ENCODE assay signal across 9 cellular contexts in the genomic region with DNA sequence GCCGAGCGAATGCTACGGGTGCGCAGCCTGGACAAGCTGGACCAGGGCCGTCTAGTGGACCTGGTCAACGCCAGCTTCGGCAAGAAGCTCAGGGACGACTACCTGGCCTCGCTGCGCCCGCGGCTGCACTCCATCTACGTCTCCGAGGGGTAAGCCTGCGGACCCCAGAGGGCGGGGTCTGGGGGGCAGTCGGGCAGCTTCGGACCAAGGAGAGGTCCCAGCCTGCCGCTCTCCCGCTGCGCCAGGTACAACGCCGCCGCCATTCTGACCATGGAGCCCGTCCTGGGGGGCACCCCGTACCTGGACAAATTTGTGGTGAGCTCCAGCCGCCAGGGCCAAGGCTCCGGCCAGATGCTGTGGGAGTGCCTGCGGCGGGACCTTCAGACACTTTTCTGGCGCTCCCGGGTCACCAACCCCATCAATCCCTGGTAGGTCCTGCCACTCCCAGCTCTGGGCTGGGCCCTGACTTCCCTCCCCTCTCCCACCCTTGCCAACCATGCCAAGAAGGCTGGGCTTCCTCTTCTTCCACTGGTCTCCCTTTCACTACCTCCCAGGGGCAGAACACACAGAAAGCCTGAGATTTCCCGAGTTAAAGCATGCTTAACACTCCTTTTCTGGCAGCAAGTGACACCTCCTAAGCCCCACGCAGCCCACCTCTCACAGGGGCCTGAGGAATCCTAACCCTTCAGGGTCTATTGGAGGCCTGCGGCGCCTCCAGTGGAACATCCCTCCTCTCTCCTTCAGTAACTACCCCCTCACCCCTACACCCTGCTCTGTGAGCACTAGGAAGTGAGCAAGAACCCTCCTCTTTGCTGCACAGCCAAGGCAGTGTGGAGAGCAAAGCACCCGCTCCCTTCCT. TPM values are rescaled to one million over a fixed set of nuclear protein-coding genes. Genes with fewer than 3 reads are reported as not detected.
A peak's percentile ranks its signal among the peaks of the same experiment; 100 is the strongest.
DNase-seq lines count a peak whose midpoint lies in the region; ATAC-seq and TF ChIP-seq lines count a peak whose summit lies in the region.
"Had no signal": no experiment of that assay in that cellular context is flagged by ENCODE, and none has a peak within 500 bp of the region (broad histone marks: within the 10 kb centered on the region; RNA-seq: fewer than 3 reads in every experiment).

No MANE protein-coding gene starts in this region.

- peaks cover 14 to 35% (median 25%) of the 10 kb centered on the region in 7 donors for H3K27me3 ChIP-seq in heart right ventricle
- no peaks in the 10 kb centered on the region for H3K27me3 ChIP-seq in skeletal muscle satellite cell (ENCODE audit: control insufficient read depth, insufficient read depth, low read length)

- TF ChIP-seq CTCF in VCaP (conservative IDR thresholded peaks at IDR 0.05) (peak; percentile 31), heart right ventricle (IDR thresholded peaks at IDR 0.05) (peak in 1 of 9 donors; percentile 1)

- H3K9me3 ChIP-seq in heart right ventricle = no peaks in the 10 kb centered on the region
- H3K9me3 ChIP-seq in skeletal muscle satellite cell (replicated peaks; ENCODE audit: low read length) = no peaks in the 10 kb centered on the region

- H3K9ac ChIP-seq in skeletal muscle satellite cell (ENCODE audit: low read depth, low read length) = peak overlapping the region; percentile 65

- DNase-seq in activated T-cell treated with anti-CD3 and anti-CD28 coated beads, Interleukin-2, amount 50 U/mL, for 24 hours = no peak
- DNase-seq in activated T-cell treated with anti-CD3 and anti-CD28 coated beads for 4 hours (no peak), heart right ventricle (peak in 1 of 2 donors; percentile 28), mucosa of gallbladder (ENCODE audit: low spot score) (no peak), NCI-H2196 (lab: John Stamatoyannopoulos, UW; ENCODE audit: unreplicated experiment) (no peak)

- intact Hi-C loops in heart right ventricle (cut with DNase I) = loop anchor here in 5 of 10 donors (5.0 kb wide), 2 partner anchors 35 to 110 kb away; no protein-coding TSS in a partner anchor

- peak overlapping the region; percentile 82 for H3K27ac ChIP-seq in VCaP
- peak overlapping the region in 6 of 10 donors; percentile 18 to 73 (median 39) for H3K27ac ChIP-seq in heart right ventricle

- no peaks in the 10 kb centered on the region for H3K9me3 Mint-ChIP-seq in activated T-cell treated with anti-CD3 and anti-CD28 coated beads, Interleukin-2, amount 50 U/mL, for 24 hours

- H3K4me3 ChIP-seq in heart right ventricle (peak overlapping the region; percentile 27 to 77 (median 64)), skeletal muscle satellite cell (ENCODE audit: low read length) (peak overlapping the region; percentile 82)

- H3K36me3 Mint-ChIP-seq in activated T-cell treated with anti-CD3 and anti-CD28 coated beads, Interleukin-2, amount 50 U/mL, for 24 hours (ENCODE audit: low read depth) = peaks cover 27% of the 10 kb centered on the region

- H3K4me2 ChIP-seq in skeletal muscle satellite cell (ENCODE audit: low read length) = peak overlapping the region; percentile 97

- H3K36me3 ChIP-seq in heart right ventricle (peaks cover 0 to 35% (median 0%) of the 10 kb centered on the region in 9 donors), skeletal muscle satellite cell (ENCODE audit: insufficient read depth, low read length) (peaks cover 31% of the 10 kb centered on the region)

- 6 to 8% methylated on average over 37 of the region's 37 CpGs for WGBS in heart right ventricle, 2 donors

- peaks cover 26% of the 10 kb centered on the region for H3K4me1 Mint-ChIP-seq in activated T-cell treated with anti-CD3 and anti-CD28 coated beads, Interleukin-2, amount 50 U/mL, for 24 hours (ENCODE audit: low read depth)

- H3K27me3 Mint-ChIP-seq in activated T-cell treated with anti-CD3 and anti-CD28 coated beads, Interleukin-2, amount 50 U/mL, for 24 hours = peaks cover 26% of the 10 kb centered on the region

- no peak overlapping the region for H3K27ac Mint-ChIP-seq in activated T-cell treated with anti-CD3 and anti-CD28 coated beads, Interleukin-2, amount 50 U/mL, for 24 hours

- ATAC-seq in heart right ventricle (peak in 4 of 8 donors; percentile 4 to 29 (median 10)), HG02970 (IDR thresholded peaks at IDR 0.05; ENCODE audit: low FRiP score, unreplicated experiment) (no peak)

- peak overlapping the region; percentile 82 for H3K4me3 Mint-ChIP-seq in activated T-cell treated with anti-CD3 and anti-CD28 coated beads, Interleukin-2, amount 50 U/mL, for 24 hours

- H3K4me1 ChIP-seq in heart right ventricle = peaks cover 18 to 60% (median 44%) of the 10 kb centered on the region in 9 donors
- H3K4me1 ChIP-seq in skeletal muscle satellite cell (ENCODE audit: control insufficient read depth, insufficient read depth, low read length) = peaks cover 51% of the 10 kb centered on the region

RNA-seq across cellular contexts. Expression of a gene that starts 3.2 kb away (rescaled TPM):
- total RNA-seq in heart right ventricle (under 1 TPM; 0.30 to 0.86 (median 0.53) TPM), mucosa of gallbladder (3.6 TPM)
- polyA plus RNA-seq in heart right ventricle = under 1 TPM; 0.37 to 0.86 TPM
- 43.7 and 46.9 TPM in 2 replicates for total RNA-seq in skeletal muscle satellite cell (2012; rRNA removed)

RNA-seq across cellular contexts. Expression of a gene that starts 7.2 kb away (rescaled TPM):
- total RNA-seq in heart right ventricle (10 to 100 TPM; 15.6 to 22.1 (median 17.9) TPM), mucosa of gallbladder (33.4 TPM)
- 10 to 100 TPM; 15.7 to 26.4 TPM for polyA plus RNA-seq in heart right ventricle
- total RNA-seq in skeletal muscle satellite cell (2012; rRNA removed) = 33.9 and 39.8 TPM in 2 replicates

RNA-seq across cellular contexts. Expression of a gene that starts 53.8 kb away (rescaled TPM):
- not detected for total RNA-seq in heart right ventricle
- under 1 TPM in 1 of 2 donors, not detected in 1; 0.06 TPM for polyA plus RNA-seq in heart right ventricle
- under 0.01 TPM in 1 of 2 replicates, not detected in the other for total RNA-seq in skeletal muscle satellite cell (2012; rRNA removed)
- total RNA-seq in mucosa of gallbladder = not detected
- total RNA-seq: dermis microvascular lymphatic vessel endothelial cell had no signal

RNA-seq across cellular contexts. Expression of a gene that starts 58.9 kb away (rescaled TPM):
- total RNA-seq in heart right ventricle = 10 to 100 TPM; 37.9 to 60.7 (median 43.8) TPM
- polyA plus RNA-seq in heart right ventricle = 10 to 100 TPM; 25.2 to 41.7 TPM
- total RNA-seq in skeletal muscle satellite cell (2012; rRNA removed) = 76.6 and 79.7 TPM in 2 replicates
- total RNA-seq in mucosa of gallbladder = 47.3 TPM
